Comparison of ENCODE assay signal across 15 cellular contexts in the genomic region with DNA sequence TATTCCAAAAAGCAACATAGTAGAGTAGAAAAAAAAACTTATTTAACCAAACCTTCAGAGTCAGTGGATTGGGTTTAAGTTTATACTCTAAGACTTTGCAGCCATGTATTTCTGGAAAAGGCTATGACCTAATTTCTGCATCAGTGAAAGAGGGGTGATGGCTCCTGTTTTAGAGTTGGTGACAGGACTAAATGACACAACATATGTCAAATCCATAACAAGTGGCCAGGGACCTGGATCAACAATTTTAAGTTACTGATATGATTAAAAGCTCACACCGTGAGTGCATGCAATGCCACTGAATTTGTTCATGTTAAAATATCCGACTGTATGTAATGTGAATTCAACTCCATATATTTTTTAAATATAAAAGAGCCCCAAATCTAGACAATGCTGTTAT.
A peak's percentile ranks its signal among the peaks of the same experiment; 100 is the strongest.
DNase-seq lines count a peak whose midpoint lies in the region; ATAC-seq and TF ChIP-seq lines count a peak whose summit lies in the region.
"Had no signal": no experiment of that assay in that cellular context is flagged by ENCODE, and none has a peak within 500 bp of the region (broad histone marks: within the 10 kb centered on the region; RNA-seq: fewer than 3 reads in every experiment).

No MANE protein-coding gene starts in this region.

- intact Hi-C loops in Right ventricle myocardium superior (cut with DNase I): no loop called here
- intact Hi-C loops in colonic mucosa (cut with DNase I): no loop called here
- intact Hi-C loops in left ventricle myocardium inferior (cut with micrococcal nuclease): no loop called here
- intact Hi-C loops in CD4-positive, alpha-beta memory T cell (cut with micrococcal nuclease): no loop called here

- H3K36me3 Mint-ChIP-seq in CD4-positive, alpha-beta memory T cell: no peaks in the 10 kb centered on the region
- H3K36me3 Mint-ChIP-seq: CD14-positive monocyte; CD8-positive, alpha-beta T cell had no signal

- no peak overlapping the region for H3K4me3 Mint-ChIP-seq in CD4-positive, alpha-beta memory T cell
- H3K4me3 Mint-ChIP-seq: CD14-positive monocyte; CD8-positive, alpha-beta T cell; H9 had no signal

- H3K36me3 ChIP-seq in right atrium auricular region (no peaks in the 10 kb centered on the region), colonic mucosa (no peaks in the 10 kb centered on the region), left ventricle myocardium inferior (no peaks in the 10 kb centered on the region)
- H3K36me3 ChIP-seq in CD4-positive, alpha-beta memory T cell (ENCODE audit: insufficient read depth, low read length): no peaks in the 10 kb centered on the region
- H3K36me3 ChIP-seq: BLaER1 had no signal

- peak; percentile 81 for ATAC-seq in Right ventricle myocardium superior (ENCODE audit: poor library complexity)
- no peak for ATAC-seq in HG03457 (IDR thresholded peaks at IDR 0.05; ENCODE audit: unreplicated experiment)
- no peak for ATAC-seq in SK-N-SH treated with all-trans-retinoic acid at 6 μM for 48 hours
- ATAC-seq in GM18520 (IDR thresholded peaks at IDR 0.05; ENCODE audit: unreplicated experiment): no peak
- ATAC-seq: CD8-positive, alpha-beta T cell had no signal

- no peaks in the 10 kb centered on the region for H3K27me3 ChIP-seq in right atrium auricular region
- H3K27me3 ChIP-seq in colonic mucosa: no peaks in the 10 kb centered on the region
- H3K27me3 ChIP-seq in left ventricle myocardium inferior (ENCODE audit: low read depth): no peaks in the 10 kb centered on the region
- no peaks in the 10 kb centered on the region for H3K27me3 ChIP-seq in CD4-positive, alpha-beta memory T cell (ENCODE audit: insufficient read depth, low read length)
- H3K27me3 ChIP-seq: BLaER1 had no signal

- H3K9me3 Mint-ChIP-seq in CD4-positive, alpha-beta memory T cell: peaks cover 0 to 3% (median 0%) of the 10 kb centered on the region in 8 donors
- H3K9me3 Mint-ChIP-seq: CD8-positive, alpha-beta T cell; H9 had no signal

- no peaks in the 10 kb centered on the region for H3K27me3 Mint-ChIP-seq in CD4-positive, alpha-beta memory T cell

- no peak overlapping the region for H3K4me3 ChIP-seq in right atrium auricular region
- no peak overlapping the region for H3K4me3 ChIP-seq in colonic mucosa
- H3K4me3 ChIP-seq in left ventricle myocardium inferior: no peak overlapping the region
- no peak overlapping the region for H3K4me3 ChIP-seq in CD4-positive, alpha-beta memory T cell (ENCODE audit: low read length in 2 of 2)
- H3K4me3 ChIP-seq: BLaER1 had no signal

- H3K4me1 ChIP-seq in right atrium auricular region (peaks cover 0 to 2% of the 10 kb centered on the region in 2 donors), colonic mucosa (peaks cover 14% of the 10 kb centered on the region), left ventricle myocardium inferior (peaks cover 35% of the 10 kb centered on the region)
- no peaks in the 10 kb centered on the region for H3K4me1 ChIP-seq in CD4-positive, alpha-beta memory T cell (ENCODE audit: insufficient read depth, low read length)

- no peak overlapping the region for H3K27ac Mint-ChIP-seq in CD4-positive, alpha-beta memory T cell
- H3K27ac Mint-ChIP-seq: CD14-positive monocyte; CD8-positive, alpha-beta T cell had no signal

- POLR2A ChIA-PET in CD4-positive, alpha-beta memory T cell (lab: Charles Lee; ENCODE audit: partially characterized antibody): no interaction called here

- no peak for TF ChIP-seq CTCF in right atrium auricular region (IDR thresholded peaks at IDR 0.05)
- TF ChIP-seq CTCF in colonic mucosa (IDR thresholded peaks at IDR 0.05): no peak
- TF ChIP-seq CTCF in left ventricle myocardium inferior (IDR thresholded peaks at IDR 0.05; ENCODE audit: borderline replicate concordance): no peak

- CTCF ChIA-PET in CD4-positive, alpha-beta memory T cell (lab: Charles Lee; ENCODE audit: partially characterized antibody): no interaction called here

- H3K27ac ChIP-seq in right atrium auricular region (no peak overlapping the region), colonic mucosa (peak overlapping the region; percentile 60), left ventricle myocardium inferior (replicated peaks) (peak overlapping the region; percentile 77)
- no peak overlapping the region for H3K27ac ChIP-seq in CD4-positive, alpha-beta memory T cell (ENCODE audit: low read depth, low read length)

- H3K4me1 Mint-ChIP-seq in CD4-positive, alpha-beta memory T cell: no peaks in the 10 kb centered on the region

- no peak for DNase-seq in Right ventricle myocardium superior
- DNase-seq in right atrium auricular region (ENCODE audit: low spot score): no peak
- DNase-seq in colonic mucosa: no peak
- DNase-seq in left ventricle myocardium inferior: no peak
- DNase-seq in CD4-positive, alpha-beta memory T cell: no peak
- DNase-seq: 8988T; Calu3; CD8-positive, alpha-beta T cell; DMS79 treated with DMSO at 0.1 percent for 48 hours; H9 had no signal

- no peaks in the 10 kb centered on the region for H3K9me3 ChIP-seq in right atrium auricular region
- no peaks in the 10 kb centered on the region for H3K9me3 ChIP-seq in colonic mucosa
- H3K9me3 ChIP-seq in left ventricle myocardium inferior (replicated peaks): no peaks in the 10 kb centered on the region
- no peaks in the 10 kb centered on the region for H3K9me3 ChIP-seq in CD4-positive, alpha-beta memory T cell (ENCODE audit: control insufficient read depth in 1 of 2, low read length in 2 of 2)
- H3K9me3 ChIP-seq: BLaER1 had no signal

- H3K9ac ChIP-seq in colonic mucosa (ENCODE audit: low read depth in 2 of 2, low read length in 2 of 2): no peak overlapping the region
- H3K9ac ChIP-seq: BLaER1 had no signal

TF ChIP-seq in SK-N-SH treated with all-trans-retinoic acid at 6 μM for 48 hours, 23 proteins besides CTCF, POLR2A, EP300 and RAD21 (continues in another document):
- TF ChIP-seq, protein P1, sequence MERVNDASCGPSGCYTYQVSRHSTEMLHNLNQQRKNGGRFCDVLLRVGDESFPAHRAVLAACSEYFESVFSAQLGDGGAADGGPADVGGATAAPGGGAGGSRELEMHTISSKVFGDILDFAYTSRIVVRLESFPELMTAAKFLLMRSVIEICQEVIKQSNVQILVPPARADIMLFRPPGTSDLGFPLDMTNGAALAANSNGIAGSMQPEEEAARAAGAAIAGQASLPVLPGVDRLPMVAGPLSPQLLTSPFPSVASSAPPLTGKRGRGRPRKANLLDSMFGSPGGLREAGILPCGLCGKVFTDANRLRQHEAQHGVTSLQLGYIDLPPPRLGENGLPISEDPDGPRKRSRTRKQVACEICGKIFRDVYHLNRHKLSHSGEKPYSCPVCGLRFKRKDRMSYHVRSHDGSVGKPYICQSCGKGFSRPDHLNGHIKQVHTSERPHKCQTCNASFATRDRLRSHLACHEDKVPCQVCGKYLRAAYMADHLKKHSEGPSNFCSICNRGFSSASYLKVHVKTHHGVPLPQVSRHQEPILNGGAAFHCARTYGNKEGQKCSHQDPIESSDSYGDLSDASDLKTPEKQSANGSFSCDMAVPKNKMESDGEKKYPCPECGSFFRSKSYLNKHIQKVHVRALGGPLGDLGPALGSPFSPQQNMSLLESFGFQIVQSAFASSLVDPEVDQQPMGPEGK (CRISPR knock-in tag; IDR thresholded peaks at IDR 0.05; ENCODE audit: borderline replicate concordance): no peak
- TF ChIP-seq ZNF8 (CRISPR knock-in tag; IDR thresholded peaks at IDR 0.05) (no peak), ZNF70 (CRISPR knock-in tag; IDR thresholded peaks at IDR 0.05) (no peak), RARB (CRISPR knock-in tag; IDR thresholded peaks at IDR 0.05) (no peak), ZNF565 (CRISPR knock-in tag; conservative IDR thresholded peaks at IDR 0.05; ENCODE audit: low read depth) (no peak), BACH2 (CRISPR knock-in tag; IDR thresholded peaks at IDR 0.05; ENCODE audit: borderline replicate concordance) (no peak), ZC3H10 (CRISPR knock-in tag; IDR thresholded peaks at IDR 0.05) (no peak)
- TF ChIP-seq, protein P2, sequence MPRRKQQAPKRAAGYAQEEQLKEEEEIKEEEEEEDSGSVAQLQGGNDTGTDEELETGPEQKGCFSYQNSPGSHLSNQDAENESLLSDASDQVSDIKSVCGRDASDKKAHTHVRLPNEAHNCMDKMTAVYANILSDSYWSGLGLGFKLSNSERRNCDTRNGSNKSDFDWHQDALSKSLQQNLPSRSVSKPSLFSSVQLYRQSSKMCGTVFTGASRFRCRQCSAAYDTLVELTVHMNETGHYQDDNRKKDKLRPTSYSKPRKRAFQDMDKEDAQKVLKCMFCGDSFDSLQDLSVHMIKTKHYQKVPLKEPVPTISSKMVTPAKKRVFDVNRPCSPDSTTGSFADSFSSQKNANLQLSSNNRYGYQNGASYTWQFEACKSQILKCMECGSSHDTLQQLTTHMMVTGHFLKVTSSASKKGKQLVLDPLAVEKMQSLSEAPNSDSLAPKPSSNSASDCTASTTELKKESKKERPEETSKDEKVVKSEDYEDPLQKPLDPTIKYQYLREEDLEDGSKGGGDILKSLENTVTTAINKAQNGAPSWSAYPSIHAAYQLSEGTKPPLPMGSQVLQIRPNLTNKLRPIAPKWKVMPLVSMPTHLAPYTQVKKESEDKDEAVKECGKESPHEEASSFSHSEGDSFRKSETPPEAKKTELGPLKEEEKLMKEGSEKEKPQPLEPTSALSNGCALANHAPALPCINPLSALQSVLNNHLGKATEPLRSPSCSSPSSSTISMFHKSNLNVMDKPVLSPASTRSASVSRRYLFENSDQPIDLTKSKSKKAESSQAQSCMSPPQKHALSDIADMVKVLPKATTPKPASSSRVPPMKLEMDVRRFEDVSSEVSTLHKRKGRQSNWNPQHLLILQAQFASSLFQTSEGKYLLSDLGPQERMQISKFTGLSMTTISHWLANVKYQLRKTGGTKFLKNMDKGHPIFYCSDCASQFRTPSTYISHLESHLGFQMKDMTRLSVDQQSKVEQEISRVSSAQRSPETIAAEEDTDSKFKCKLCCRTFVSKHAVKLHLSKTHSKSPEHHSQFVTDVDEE (CRISPR knock-in tag; IDR thresholded peaks at IDR 0.05): no peak
- TF ChIP-seq, protein P3, sequence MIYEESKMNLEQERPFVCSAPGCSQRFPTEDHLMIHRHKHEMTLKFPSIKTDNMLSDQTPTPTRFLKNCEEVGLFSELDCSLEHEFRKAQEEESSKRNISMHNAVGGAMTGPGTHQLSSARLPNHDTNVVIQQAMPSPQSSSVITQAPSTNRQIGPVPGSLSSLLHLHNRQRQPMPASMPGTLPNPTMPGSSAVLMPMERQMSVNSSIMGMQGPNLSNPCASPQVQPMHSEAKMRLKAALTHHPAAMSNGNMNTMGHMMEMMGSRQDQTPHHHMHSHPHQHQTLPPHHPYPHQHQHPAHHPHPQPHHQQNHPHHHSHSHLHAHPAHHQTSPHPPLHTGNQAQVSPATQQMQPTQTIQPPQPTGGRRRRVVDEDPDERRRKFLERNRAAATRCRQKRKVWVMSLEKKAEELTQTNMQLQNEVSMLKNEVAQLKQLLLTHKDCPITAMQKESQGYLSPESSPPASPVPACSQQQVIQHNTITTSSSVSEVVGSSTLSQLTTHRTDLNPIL (CRISPR knock-in tag; IDR thresholded peaks at IDR 0.05; ENCODE audit: low read depth): no peak

Comparison
In these comparisons a context has a peak if more than half of its experiments do, and no peak if none do; other contexts are left out.
1. H3K27ac ChIP-seq: peak in colonic mucosa (single experiment) and left ventricle myocardium inferior (single experiment); none in right atrium auricular region (0 of 2) and CD4-positive, alpha-beta memory T cell (single experiment).